27 cellular contexts compared by ENCODE assay signal in the genomic region with DNA sequence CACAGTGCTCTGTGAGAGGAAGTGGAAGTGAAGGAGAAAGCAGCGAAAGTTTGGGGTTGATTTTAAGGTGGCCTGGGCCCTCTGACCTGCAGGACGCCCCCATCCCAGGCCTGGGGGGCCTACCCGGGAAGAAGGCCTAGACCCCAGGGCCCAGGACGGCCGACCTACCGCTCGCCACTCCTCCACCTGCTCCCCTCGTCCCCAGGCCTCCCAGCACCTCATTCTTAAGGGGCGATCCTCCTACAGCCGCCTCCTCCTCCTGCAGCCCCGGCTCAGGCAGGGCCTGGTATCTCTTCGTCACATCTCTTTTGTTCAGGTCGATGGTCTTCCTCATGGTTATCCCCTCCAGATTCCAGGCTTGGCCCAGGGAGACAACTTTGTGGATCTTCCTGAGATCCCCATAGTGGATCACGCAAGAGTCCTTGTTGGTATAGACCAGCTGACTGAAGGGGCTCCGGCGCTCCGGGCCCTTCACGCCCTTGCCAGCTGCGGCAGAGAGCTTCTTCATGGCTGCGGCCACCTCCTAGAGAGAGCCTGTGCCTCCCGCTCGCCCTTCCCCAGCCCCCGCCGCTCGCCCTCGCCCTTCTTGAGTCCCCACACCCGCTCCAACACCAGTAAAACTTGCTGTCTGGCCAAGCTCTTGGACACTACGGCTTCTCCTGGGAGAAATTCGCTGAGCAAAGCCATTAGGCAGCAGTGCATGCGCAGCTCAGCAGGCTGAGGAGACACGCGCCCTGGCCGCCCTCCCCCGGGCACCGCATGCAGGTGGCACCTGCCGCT.
"Had no signal": no experiment of that assay in that cellular context is flagged by ENCODE, and none has a peak within 500 bp of the region (broad histone marks: within the 10 kb centered on the region; RNA-seq: fewer than 3 reads in every experiment).

No MANE protein-coding gene starts in this region.

- H3K27ac Mint-ChIP-seq: activated B cell treated with CpG ODN at 0.5 μM for 24 hours; activated CD8-positive, alpha-beta memory T cell treated with anti-CD3 and anti-CD28 coated beads, Interleukin-2, amount 10 ng/mL, durations not matched to agents 7 days and 5 days; activated CD8-positive, alpha-beta T cell treated with anti-CD3 and anti-CD28 coated beads, Interleukin-2, amount 10 ng/mL, durations not matched to agents 7 days and 5 days; activated naive CD4-positive, alpha-beta T cell treated with anti-CD3 and anti-CD28 coated beads, Interleukin-2, amount 50 U/mL, for 24 hours; activated naive CD8-positive, alpha-beta T cell treated with anti-CD3 and anti-CD28 coated beads, Interleukin-2, amount 50 U/mL, for 24 hours; activated T-helper 2 cell treated with anti-CD3 and anti-CD28 coated beads, Interferon-gamma antibody, Interleukin-2, Interleukin-4, amounts not matched to agents 10 μg/mL and 5 μg/mL and 100 μg/mL, durations not matched to agents 14 hours and 24 hours and 36 hours; immature natural killer cell; natural killer cell treated with Interleukin-12 subunit alpha and Interleukin-12 subunit beta and Interleukin-15 and Interleukin-18, amount 100 ng/mL, for 72 hours; stimulated activated effector memory CD8-positive, alpha-beta T cell treated with anti-CD3 and anti-CD28 coated beads, Interleukin-12 subunit alpha, Interleukin-12 subunit beta, amount 100 ng/mL, for 72 hours had no signal

- FAIRE-seq: endothelial cell of umbilical vein, small intestine had no signal

- H3K27ac ChIP-seq: heart left ventricle, psoas muscle, sigmoid colon, suprapubic skin, tibial artery, upper lobe of right lung had no signal

- H3K36me3 Mint-ChIP-seq: activated CD8-positive, alpha-beta memory T cell treated with anti-CD3 and anti-CD28 coated beads, Interleukin-2, amount 10 ng/mL, durations not matched to agents 7 days and 5 days; activated naive CD4-positive, alpha-beta T cell treated with anti-CD3 and anti-CD28 coated beads, Interleukin-2, amount 50 U/mL, for 24 hours; immature natural killer cell; natural killer cell treated with Interleukin-12 subunit alpha and Interleukin-12 subunit beta and Interleukin-15 and Interleukin-18, amount 100 ng/mL, for 72 hours; stimulated activated effector memory CD8-positive, alpha-beta T cell treated with anti-CD3 and anti-CD28 coated beads, Interleukin-12 subunit alpha, Interleukin-12 subunit beta, amount 100 ng/mL, for 72 hours had no signal

- H3K9me3 Mint-ChIP-seq: activated B cell treated with CpG ODN at 0.5 μM for 24 hours; activated naive CD4-positive, alpha-beta T cell treated with anti-CD3 and anti-CD28 coated beads, Interleukin-2, amount 50 U/mL, for 24 hours; activated naive CD8-positive, alpha-beta T cell treated with anti-CD3 and anti-CD28 coated beads, Interleukin-2, amount 50 U/mL, for 24 hours; activated T-helper 2 cell treated with anti-CD3 and anti-CD28 coated beads, Interferon-gamma antibody, Interleukin-2, Interleukin-4, amounts not matched to agents 10 μg/mL and 5 μg/mL and 100 μg/mL, durations not matched to agents 14 hours and 24 hours and 36 hours; immature natural killer cell; natural killer cell treated with Interleukin-12 subunit alpha and Interleukin-12 subunit beta and Interleukin-15 and Interleukin-18, amount 100 ng/mL, for 72 hours; stimulated activated effector memory CD8-positive, alpha-beta T cell treated with anti-CD3 and anti-CD28 coated beads, Interleukin-12 subunit alpha, Interleukin-12 subunit beta, amount 100 ng/mL, for 72 hours had no signal

- H3K4me1 ChIP-seq: heart left ventricle, psoas muscle, sigmoid colon, suprapubic skin, tibial artery, upper lobe of right lung had no signal

- H3K9me3 ChIP-seq: heart left ventricle, psoas muscle, sigmoid colon, suprapubic skin, tibial artery, upper lobe of right lung had no signal

- H3K4me3 Mint-ChIP-seq: activated B cell treated with CpG ODN at 0.5 μM for 24 hours; activated CD8-positive, alpha-beta memory T cell treated with anti-CD3 and anti-CD28 coated beads, Interleukin-2, amount 10 ng/mL, durations not matched to agents 7 days and 5 days; activated CD8-positive, alpha-beta T cell treated with anti-CD3 and anti-CD28 coated beads, Interleukin-2, amount 10 ng/mL, durations not matched to agents 7 days and 5 days; activated naive CD4-positive, alpha-beta T cell treated with anti-CD3 and anti-CD28 coated beads, Interleukin-2, amount 50 U/mL, for 24 hours; activated naive CD8-positive, alpha-beta T cell treated with anti-CD3 and anti-CD28 coated beads, Interleukin-2, amount 50 U/mL, for 24 hours; immature natural killer cell; natural killer cell treated with Interleukin-12 subunit alpha and Interleukin-12 subunit beta and Interleukin-15 and Interleukin-18, amount 100 ng/mL, for 72 hours; stimulated activated effector memory CD8-positive, alpha-beta T cell treated with anti-CD3 and anti-CD28 coated beads, Interleukin-12 subunit alpha, Interleukin-12 subunit beta, amount 100 ng/mL, for 72 hours had no signal

- ATAC-seq: activated CD8-positive, alpha-beta memory T cell treated with anti-CD3 and anti-CD28 coated beads, Interleukin-2, amount 10 ng/mL, durations not matched to agents 7 days and 5 days; activated CD8-positive, alpha-beta T cell treated with anti-CD3 and anti-CD28 coated beads, Interleukin-2, amount 10 ng/mL, durations not matched to agents 7 days and 5 days; activated naive CD8-positive, alpha-beta T cell treated with anti-CD3 and anti-CD28 coated beads, Interleukin-2, amount 50 U/mL, for 24 hours; left lobe of liver; psoas muscle had no signal

- H3K36me3 ChIP-seq: heart left ventricle, sigmoid colon, suprapubic skin, tibial artery, upper lobe of right lung had no signal

- DNase-seq: activated B cell treated with CpG ODN at 0.5 μM for 24 hours; activated CD4-positive, alpha-beta T cell treated with anti-CD3 and anti-CD28 coated beads, Interleukin-2, amount 50 U/mL, for 1 hour; activated CD8-positive, alpha-beta memory T cell treated with anti-CD3 and anti-CD28 coated beads, Interleukin-2, amount 10 ng/mL, durations not matched to agents 7 days and 5 days; activated CD8-positive, alpha-beta T cell treated with anti-CD3 and anti-CD28 coated beads, Interleukin-2, amount 10 ng/mL, durations not matched to agents 7 days and 5 days; activated naive CD8-positive, alpha-beta T cell treated with anti-CD3 and anti-CD28 coated beads, Interleukin-2, amount 50 U/mL, for 24 hours; activated T-cell treated with anti-CD3 and anti-CD28 coated beads, Interleukin-2, amount 50 U/mL, for 48 hours; amygdala; caudate nucleus; foreskin fibroblast; hypothalamus; immature natural killer cell; mesendoderm; sigmoid colon; small intestine; stimulated activated CD4-positive, alpha-beta T cell treated with anti-CD3 and anti-CD28 coated beads, Interleukin-4, amount 100 ng/mL, for 24 hours; tibial artery; upper lobe of right lung had no signal

- H3K4me3 ChIP-seq: lung, psoas muscle, sigmoid colon, suprapubic skin, tibial artery, upper lobe of right lung had no signal

- H3K4me1 Mint-ChIP-seq: activated B cell treated with CpG ODN at 0.5 μM for 24 hours; activated CD8-positive, alpha-beta memory T cell treated with anti-CD3 and anti-CD28 coated beads, Interleukin-2, amount 10 ng/mL, durations not matched to agents 7 days and 5 days; activated naive CD4-positive, alpha-beta T cell treated with anti-CD3 and anti-CD28 coated beads, Interleukin-2, amount 50 U/mL, for 24 hours; activated naive CD8-positive, alpha-beta T cell treated with anti-CD3 and anti-CD28 coated beads, Interleukin-2, amount 50 U/mL, for 24 hours; immature natural killer cell; stimulated activated effector memory CD8-positive, alpha-beta T cell treated with anti-CD3 and anti-CD28 coated beads, Interleukin-12 subunit alpha, Interleukin-12 subunit beta, amount 100 ng/mL, for 72 hours had no signal
